14 cellular contexts compared by ENCODE assay signal in genomic region chr7:30331338-30331737, GRCh38. TPM values are rescaled to one million over a fixed set of nuclear protein-coding genes. Genes with fewer than 3 reads are reported as not detected.
DNase-seq lines count a peak whose midpoint lies in the region; ATAC-seq and TF ChIP-seq lines count a peak whose summit lies in the region.
"Had no signal": no experiment of that assay in that cellular context is flagged by ENCODE, and none has a peak within 500 bp of the region (broad histone marks: within the 10 kb centered on the region; RNA-seq: fewer than 3 reads in every experiment).

No MANE protein-coding gene starts in this region.

- H3K27me3 ChIP-seq in cardiac muscle cell (no peaks in the 10 kb centered on the region), heart right ventricle (no peaks in the 10 kb centered on the region), transverse colon (no peaks in the 10 kb centered on the region), upper lobe of left lung (no peaks in the 10 kb centered on the region)

- peak overlapping the region; percentile 85 to 86 for H3K27ac Mint-ChIP-seq in effector memory CD8-positive, alpha-beta T cell

- H3K27ac ChIP-seq in cardiac muscle cell = peak overlapping the region; percentile 58
- no peak overlapping the region for H3K27ac ChIP-seq in heart right ventricle
- H3K27ac ChIP-seq in transverse colon = peak overlapping the region in 3 of 4 donors; percentile 6 to 50 (median 42)
- no peak overlapping the region for H3K27ac ChIP-seq in upper lobe of left lung
- H3K27ac ChIP-seq: C4-2B had no signal

- H3K4me1 ChIP-seq in cardiac muscle cell (ENCODE audit: low read depth) (peaks cover 9% of the 10 kb centered on the region), heart right ventricle (peaks cover 0 to 42% (median 18%) of the 10 kb centered on the region in 9 donors), transverse colon (peaks cover 22 to 48% (median 36%) of the 10 kb centered on the region in 4 donors), upper lobe of left lung (peaks cover 4 to 22% (median 17%) of the 10 kb centered on the region in 4 donors)

- TF ChIP-seq POLR2A in transverse colon (IDR thresholded peaks at IDR 0.05) (no peak), upper lobe of left lung (IDR thresholded peaks at IDR 0.05) (no peak)

- peaks cover 4% of the 10 kb centered on the region for H3K36me3 Mint-ChIP-seq in effector memory CD8-positive, alpha-beta T cell (ENCODE audit: insufficient read depth)

- no peaks in the 10 kb centered on the region for H3K27me3 Mint-ChIP-seq in effector memory CD8-positive, alpha-beta T cell

- TF ChIP-seq EP300 in transverse colon (IDR thresholded peaks at IDR 0.05; ENCODE audit: low read depth) (no peak), upper lobe of left lung (IDR thresholded peaks at IDR 0.05) (no peak)

- H3K4me1 Mint-ChIP-seq in effector memory CD8-positive, alpha-beta T cell (ENCODE audit: low read depth in 2 of 2) = peaks cover 43 to 67% of the 10 kb centered on the region in 2 donors

- no peak for ATAC-seq in heart right ventricle
- no peak for ATAC-seq in effector memory CD8-positive, alpha-beta T cell (replicated peaks)
- ATAC-seq in upper lobe of left lung (ENCODE audit: low FRiP score in 2 of 2) = no peak
- ATAC-seq: esophagus mucosa had no signal

- H3K36me3 ChIP-seq in cardiac muscle cell = no peaks in the 10 kb centered on the region
- peaks cover 0 to 2% (median 0%) of the 10 kb centered on the region in 9 donors for H3K36me3 ChIP-seq in heart right ventricle
- H3K36me3 ChIP-seq in transverse colon = no peaks in the 10 kb centered on the region
- no peaks in the 10 kb centered on the region for H3K36me3 ChIP-seq in upper lobe of left lung

- H3K4me3 ChIP-seq in cardiac muscle cell (no peak overlapping the region), heart right ventricle (no peak overlapping the region), transverse colon (no peak overlapping the region), upper lobe of left lung (no peak overlapping the region)

- no peaks in the 10 kb centered on the region for H3K9me3 Mint-ChIP-seq in effector memory CD8-positive, alpha-beta T cell

- peak overlapping the region; percentile 65 to 66 for H3K4me3 Mint-ChIP-seq in effector memory CD8-positive, alpha-beta T cell

- 83 to 84% methylated on average over 2 of the region's 2 CpGs for WGBS in heart right ventricle, 2 donors
- WGBS in transverse colon (ENCODE audit: low coverage in 1 of 2), 2 donors = 71 to 79% methylated on average over 2 of the region's 2 CpGs
- WGBS in upper lobe of left lung, 2 donors = 85 to 93% methylated on average over 2 of the region's 2 CpGs

- TF ChIP-seq CTCF in cardiac muscle cell (IDR thresholded peaks at IDR 0.05; ENCODE audit: low read depth, low read length) (no peak), heart right ventricle (IDR thresholded peaks at IDR 0.05) (no peak), transverse colon (IDR thresholded peaks at IDR 0.05) (no peak), upper lobe of left lung (IDR thresholded peaks at IDR 0.05) (no peak)

- in situ Hi-C loops in transverse colon (cut with MboI; ENCODE audit: low pct_ligation_motif_present in 1 of 4, low pct_unique_long_range_greater_than_20kb in 1 of 4, low sequenced_read_pairs in 3 of 4) = no loop called here

- H3K9me3 ChIP-seq in cardiac muscle cell (ENCODE audit: low read depth) (no peaks in the 10 kb centered on the region), heart right ventricle (peaks cover 0 to 10% (median 0%) of the 10 kb centered on the region in 11 donors), transverse colon (no peaks in the 10 kb centered on the region), upper lobe of left lung (no peaks in the 10 kb centered on the region)

- intact Hi-C loops in heart right ventricle (cut with DNase I) = no loop called here
- intact Hi-C loops in transverse colon (cut with DNase I; ENCODE audit: low total_unique reads) = no loop called here

- DNase-seq in cardiac muscle cell (ENCODE audit: low read depth in 1 of 2, low spot score in 1 of 2) (peak in 1 of 2 donors; percentile 66), heart right ventricle (no peak), RPMI7951 (ENCODE audit: low read depth) (peak; percentile 34), transverse colon (no peak), upper lobe of left lung (no peak), NCI-H146 treated with DMSO at 0.1 percent for 48 hours (lab: John Stamatoyannopoulos, UW; ENCODE audit: unreplicated experiment) (no peak), NCI-H187 treated with DMSO at 0.1 percent for 48 hours (lab: John Stamatoyannopoulos, UW) (no peak)
- DNase-seq in effector memory CD8-positive, alpha-beta T cell = no peak
- DNase-seq: caudate nucleus; NCI-H510A treated with DMSO at 0.1 percent for 48 hours; stimulated activated CD4-positive, alpha-beta T cell treated with anti-CD3 and anti-CD28 coated beads, Interleukin-2, amount 100 ng/mL, for 24 hours; stimulated activated naive CD4-positive, alpha-beta T cell treated with Interleukin-2 at 50 U/mL for 16 hours had no signal

RNA-seq across cellular contexts. Expression of gene ZNRF2, which starts 46.9 kb away (rescaled TPM):
- total RNA-seq in cardiac muscle cell (29.8 and 46.7 TPM in 2 replicates), heart right ventricle (10 to 100 TPM in 3 of 10 donors, 1 to 10 TPM in 7; 5.3 to 13.8 (median 8.8) TPM), transverse colon (10 to 100 TPM; 60.8 to 83.0 (median 69.6) TPM), upper lobe of left lung (10 to 100 TPM; 20.2 to 44.1 (median 27.1) TPM)
- polyA plus RNA-seq in cardiac muscle cell (18.6 and 29.5 TPM in 2 replicates), heart right ventricle (1 to 10 TPM; 2.9 to 3.7 TPM)
- 15.1 and 18.8 TPM in 2 replicates for total RNA-seq in RPMI7951 (2014; rRNA removed; shearing (Covaris generic))

Comparison
In these comparisons a context has a peak if more than half of its experiments do, and no peak if none do; other contexts are left out.
1. H3K27ac ChIP-seq: peak in cardiac muscle cell (single experiment) and transverse colon (3 of 4); none in heart right ventricle (0 of 10) and upper lobe of left lung (0 of 4).